Comparison of ENCODE assay signal across 29 cellular contexts in genomic region chr7:41565655-41566054, GRCh38.
"Had no signal": no experiment of that assay in that cellular context is flagged by ENCODE, and none has a peak within 500 bp of the region (broad histone marks: within the 10 kb centered on the region; RNA-seq: fewer than 3 reads in every experiment).

No MANE protein-coding gene starts in this region.

- H3K4me3 ChIP-seq: ovary, psoas muscle, right lobe of liver, sigmoid colon, stomach, thoracic aorta, thyroid gland, tibial nerve, upper lobe of right lung, uterus had no signal

- H2AFZ ChIP-seq: parathyroid adenoma had no signal

- H3K79me2 ChIP-seq: parathyroid adenoma had no signal

- H3K9ac ChIP-seq: parathyroid adenoma had no signal

- DNase-seq: naive thymus-derived CD4-positive, alpha-beta T cell; natural killer cell; nucleus accumbens; ovary; posterior cingulate gyrus; psoas muscle; right cardiac atrium; right lobe of liver; sigmoid colon; small intestine; stimulated activated CD4-positive, alpha-beta T cell treated with anti-CD3 and anti-CD28 coated beads, Interleukin-15, amount 100 ng/mL, for 24 hours; stimulated activated CD4-positive, alpha-beta T cell treated with anti-CD3 and anti-CD28 coated beads, Interleukin-2, amount 100 ng/mL, for 24 hours; stimulated activated CD4-positive, alpha-beta T cell treated with anti-CD3 and anti-CD28 coated beads, Interleukin-2, amount 100 ng/mL, for 48 hours; stimulated activated CD4-positive, alpha-beta T cell treated with anti-CD3 and anti-CD28 coated beads, Interleukin-4, amount 100 ng/mL, for 24 hours; stimulated activated naive B cell treated with anti-CD40 and anti-IgM and Interleukin-4, amounts not matched to agents 10 μg/mL and 1 μg/mL and 100 μg/mL, for 72 hours; stimulated activated naive CD4-positive, alpha-beta T cell treated with Interleukin-2 at 50 U/mL for 16 hours; stomach; thyroid gland; upper lobe of right lung; uterus had no signal

- H3K4me1 Mint-ChIP-seq: naive thymus-derived CD4-positive, alpha-beta T cell; nephron; stimulated activated effector memory CD8-positive, alpha-beta T cell treated with anti-CD3 and anti-CD28 coated beads, Interleukin-12 subunit alpha, Interleukin-12 subunit beta, amount 100 ng/mL, for 72 hours had no signal

- H3K27me3 ChIP-seq: neutrophil, ovary, right lobe of liver, sigmoid colon, thyroid gland, tibial nerve, upper lobe of right lung, uterus had no signal

- H3K27ac Mint-ChIP-seq: naive thymus-derived CD4-positive, alpha-beta T cell; natural killer cell; nephron; progenitor cell of endocrine pancreas; stimulated activated effector memory CD8-positive, alpha-beta T cell treated with anti-CD3 and anti-CD28 coated beads, Interleukin-12 subunit alpha, Interleukin-12 subunit beta, amount 100 ng/mL, for 72 hours; stimulated activated naive B cell treated with anti-CD40 and anti-IgM and Interleukin-4, amounts not matched to agents 10 μg/mL and 1 μg/mL and 100 μg/mL, for 72 hours; stimulated activated naive CD8-positive, alpha-beta T cell treated with anti-CD3 and anti-CD28 coated beads, Interleukin-15, Interleukin-2, amounts not matched to agents 100 ng/mL and 50 ng/mL, for 24 hours; type B pancreatic cell had no signal

- H3K4me1 ChIP-seq: parathyroid adenoma, psoas muscle, right lobe of liver, sigmoid colon, stomach, thyroid gland, tibial nerve, upper lobe of right lung, uterus had no signal

- FAIRE-seq: small intestine had no signal

- H3K9me3 Mint-ChIP-seq: nephron; stimulated activated naive B cell treated with anti-CD40 and anti-IgM and Interleukin-4, amounts not matched to agents 10 μg/mL and 1 μg/mL and 100 μg/mL, for 72 hours had no signal

- H3K27ac ChIP-seq: neutrophil, ovary, parathyroid adenoma, psoas muscle, right lobe of liver, sigmoid colon, stomach, thoracic aorta, thyroid gland, tibial nerve, upper lobe of right lung, uterus had no signal

- H3K4me3 Mint-ChIP-seq: naive thymus-derived CD4-positive, alpha-beta T cell; natural killer cell; nephron; stimulated activated effector memory CD8-positive, alpha-beta T cell treated with anti-CD3 and anti-CD28 coated beads, Interleukin-12 subunit alpha, Interleukin-12 subunit beta, amount 100 ng/mL, for 72 hours; stimulated activated naive B cell treated with anti-CD40 and anti-IgM and Interleukin-4, amounts not matched to agents 10 μg/mL and 1 μg/mL and 100 μg/mL, for 72 hours; stimulated activated naive CD8-positive, alpha-beta T cell treated with anti-CD3 and anti-CD28 coated beads, Interleukin-15, Interleukin-2, amounts not matched to agents 100 ng/mL and 50 ng/mL, for 24 hours; type B pancreatic cell had no signal

- H3K27me3 Mint-ChIP-seq: naive thymus-derived CD4-positive, alpha-beta T cell; stimulated activated naive CD8-positive, alpha-beta T cell treated with anti-CD3 and anti-CD28 coated beads, Interleukin-15, Interleukin-2, amounts not matched to agents 100 ng/mL and 50 ng/mL, for 24 hours had no signal

- H3K36me3 Mint-ChIP-seq: naive thymus-derived CD4-positive, alpha-beta T cell; natural killer cell; stimulated activated effector memory CD8-positive, alpha-beta T cell treated with anti-CD3 and anti-CD28 coated beads, Interleukin-12 subunit alpha, Interleukin-12 subunit beta, amount 100 ng/mL, for 72 hours; stimulated activated naive B cell treated with anti-CD40 and anti-IgM and Interleukin-4, amounts not matched to agents 10 μg/mL and 1 μg/mL and 100 μg/mL, for 72 hours; type B pancreatic cell had no signal

- ATAC-seq: naive thymus-derived CD4-positive, alpha-beta T cell; natural killer cell; psoas muscle; right cardiac atrium; right lobe of liver; stimulated activated effector memory CD8-positive, alpha-beta T cell treated with anti-CD3 and anti-CD28 coated beads, Interleukin-12 subunit alpha, Interleukin-12 subunit beta, amount 100 ng/mL, for 72 hours; stimulated activated naive B cell treated with anti-CD40 and anti-IgM and Interleukin-4, amounts not matched to agents 10 μg/mL and 1 μg/mL and 100 μg/mL, for 72 hours; upper lobe of right lung had no signal

- H3K36me3 ChIP-seq: neutrophil, ovary, right lobe of liver, sigmoid colon, stomach, thoracic aorta, thyroid gland, tibial nerve, upper lobe of right lung, uterus had no signal

- H3K9me3 ChIP-seq: neutrophil, ovary, psoas muscle, right lobe of liver, sigmoid colon, stomach, thoracic aorta, thyroid gland, tibial nerve, upper lobe of right lung, uterus had no signal
